In the genomic region with DNA sequence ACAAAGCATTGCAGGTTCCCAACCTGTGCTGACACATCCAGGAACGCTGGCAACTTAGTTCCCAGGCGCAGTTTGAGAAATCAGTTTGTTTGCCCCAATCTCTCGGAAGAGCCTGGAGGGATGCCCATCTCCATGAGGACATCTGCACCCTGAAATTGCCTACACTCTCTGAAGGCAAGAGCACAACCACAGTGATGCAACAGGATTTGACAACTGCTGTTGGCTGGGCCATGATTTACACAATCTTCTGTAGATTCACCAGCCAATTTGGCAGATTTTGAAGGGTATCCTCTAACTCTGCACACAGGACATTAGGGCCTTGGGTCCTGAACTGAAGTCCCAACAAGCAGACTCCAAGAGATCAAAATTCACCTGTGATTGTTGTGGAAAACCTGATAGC, we compare ENCODE assay signal across 20 cellular contexts. TPM values are rescaled to one million over a fixed set of nuclear protein-coding genes. Genes with fewer than 3 reads are reported as not detected.
DNase-seq lines count a peak whose midpoint lies in the region; ATAC-seq and TF ChIP-seq lines count a peak whose summit lies in the region.
"Had no signal": no experiment of that assay in that cellular context is flagged by ENCODE, and none has a peak within 500 bp of the region (broad histone marks: within the 10 kb centered on the region; RNA-seq: fewer than 3 reads in every experiment).

No MANE protein-coding gene starts in this region.

- H4K20me1 ChIP-seq in DND-41 (ENCODE audit: insufficient read depth, low read length): peaks cover 23% of the 10 kb centered on the region; the same call in 1 of the 2 replicates

- H3K27ac ChIP-seq in DND-41 (ENCODE audit: low read length): no peak overlapping the region
- H3K27ac ChIP-seq: foreskin keratinocyte, tibial nerve had no signal

- H3K27ac Mint-ChIP-seq in CD14-positive monocyte (peak overlapping the region in 6 of 7 donors; percentile 44 to 88 (median 80)), neural crest cell (ENCODE audit: unreplicated experiment) (no peak overlapping the region)
- peak overlapping the region; percentile 86 for H3K27ac Mint-ChIP-seq in central memory CD8-positive, alpha-beta T cell (ENCODE audit: low read depth)
- H3K27ac Mint-ChIP-seq: activated B cell treated with CpG ODN at 0.5 μM for 24 hours had no signal

- peaks cover 58% of the 10 kb centered on the region for H3K4me1 ChIP-seq in DND-41 (ENCODE audit: insufficient read depth, low read length)

- H3K9me3 Mint-ChIP-seq in CD14-positive monocyte: no peaks in the 10 kb centered on the region
- H3K9me3 Mint-ChIP-seq in central memory CD8-positive, alpha-beta T cell: no peaks in the 10 kb centered on the region
- no peaks in the 10 kb centered on the region for H3K9me3 Mint-ChIP-seq in neural crest cell
- H3K9me3 Mint-ChIP-seq: activated B cell treated with CpG ODN at 0.5 μM for 24 hours had no signal

- DNase-seq in CD14-positive monocyte (ENCODE audit: low spot score) (no peak), DND-41 (no peak), neural crest cell (ENCODE audit: low read depth, low spot score) (no peak), DMS53 (lab: John Stamatoyannopoulos, UW) (no peak), NCI-H345 treated with DMSO at 0.1 percent for 48 hours (lab: John Stamatoyannopoulos, UW; ENCODE audit: unreplicated experiment) (no peak)
- no peak for DNase-seq in central memory CD8-positive, alpha-beta T cell (ENCODE audit: low spot score in 2 of 2)
- DNase-seq: activated B cell treated with CpG ODN at 0.5 μM for 24 hours; activated naive CD4-positive, alpha-beta T cell treated with anti-CD3 and anti-CD28 coated beads, Interleukin-2, amount 50 U/mL, for 16 hours; foreskin keratinocyte; NCI-H1048; NCI-H2107; NCI-H774; stimulated activated CD4-positive, alpha-beta T cell treated with anti-CD3 and anti-CD28 coated beads, Interleukin-2, amount 100 ng/mL, for 24 hours had no signal

- H3K27me3 Mint-ChIP-seq in CD14-positive monocyte (ENCODE audit: low read depth in 3 of 3) (peaks cover 0 to 2% (median 0%) of the 10 kb centered on the region in 3 donors), neural crest cell (ENCODE audit: low read depth) (no peaks in the 10 kb centered on the region)
- H3K27me3 Mint-ChIP-seq in central memory CD8-positive, alpha-beta T cell: no peaks in the 10 kb centered on the region
- H3K27me3 Mint-ChIP-seq: activated B cell treated with CpG ODN at 0.5 μM for 24 hours had no signal

- ATAC-seq in DND-41 (ENCODE audit: insufficient read depth, low read depth) (no peak), HG02759 (IDR thresholded peaks at IDR 0.05; ENCODE audit: unreplicated experiment) (no peak), HG02852 (IDR thresholded peaks at IDR 0.05; ENCODE audit: unreplicated experiment) (no peak)
- no peak for ATAC-seq in central memory CD8-positive, alpha-beta T cell (replicated peaks; ENCODE audit: extremely low read depth, poor library complexity, severe bottlenecking)
- ATAC-seq: foreskin keratinocyte had no signal

- H3K36me3 Mint-ChIP-seq in CD14-positive monocyte (peaks cover 3 to 7% of the 10 kb centered on the region in 2 donors), neural crest cell (ENCODE audit: low read depth) (peaks cover under 1% of the 10 kb centered on the region)
- peaks cover 44% of the 10 kb centered on the region for H3K36me3 Mint-ChIP-seq in central memory CD8-positive, alpha-beta T cell (ENCODE audit: insufficient read depth)

- no peak overlapping the region for H2AFZ ChIP-seq in DND-41 (ENCODE audit: low read depth, low read length)

- H3K4me1 Mint-ChIP-seq in CD14-positive monocyte (peaks cover 92% of the 10 kb centered on the region), neural crest cell (peaks cover 37% of the 10 kb centered on the region)
- H3K4me1 Mint-ChIP-seq in central memory CD8-positive, alpha-beta T cell: peaks cover 80% of the 10 kb centered on the region

- intact Hi-C loops in CD14-positive monocyte (cut with micrococcal nuclease): no loop called here

- H3K79me2 ChIP-seq in DND-41 (ENCODE audit: insufficient read depth, low read length): peaks cover 82% of the 10 kb centered on the region

- H3K4me3 ChIP-seq in DND-41 (ENCODE audit: low read depth in 1 of 2, low read length in 2 of 2): no peak overlapping the region
- H3K4me3 ChIP-seq: HAP-1, tibial nerve had no signal

- peaks cover 10% of the 10 kb centered on the region for H3K36me3 ChIP-seq in DND-41 (ENCODE audit: insufficient read depth, low read length)
- H3K36me3 ChIP-seq: tibial nerve had no signal

- no peaks in the 10 kb centered on the region for H3K9me3 ChIP-seq in DND-41 (ENCODE audit: insufficient read depth, low read length, severe bottlenecking)
- H3K9me3 ChIP-seq: HAP-1, tibial nerve had no signal

- H3K9ac ChIP-seq in DND-41 (ENCODE audit: low read depth, low read length): no peak overlapping the region

- H3K4me2 ChIP-seq in DND-41 (ENCODE audit: insufficient read depth, low read length): peak overlapping the region; percentile 3; the same call in 1 of the 2 replicates

- TF ChIP-seq CTCF in CD14-positive monocyte (IDR thresholded peaks at IDR 0.05) (no peak), DND-41 (IDR thresholded peaks at IDR 0.05; ENCODE audit: borderline replicate concordance, extremely low read depth, low read length, poor library complexity, severe bottlenecking) (no peak), neural crest cell (conservative IDR thresholded peaks at IDR 0.05) (no peak)

- H3K27me3 ChIP-seq in DND-41 (ENCODE audit: insufficient read depth, low read length, poor library complexity): no peaks in the 10 kb centered on the region
- H3K27me3 ChIP-seq: foreskin keratinocyte, tibial nerve had no signal

- no peak overlapping the region for H3K4me3 Mint-ChIP-seq in CD14-positive monocyte
- peak overlapping the region; percentile 71 for H3K4me3 Mint-ChIP-seq in central memory CD8-positive, alpha-beta T cell
- H3K4me3 Mint-ChIP-seq in neural crest cell: peak overlapping the region; percentile 58
- H3K4me3 Mint-ChIP-seq: activated B cell treated with CpG ODN at 0.5 μM for 24 hours had no signal

RNA-seq across cellular contexts. Expression of a gene that starts 3.4 kb away (rescaled TPM):
- 10 to 100 TPM; 73.2 to 74.0 TPM for polyA plus RNA-seq in CD14-positive monocyte
- total RNA-seq in neural crest cell: 85.0 and 88.6 TPM in 2 replicates

RNA-seq across cellular contexts. Expression of a gene that starts 40.1 kb away (rescaled TPM):
- polyA plus RNA-seq in CD14-positive monocyte: 1 to 10 TPM; 1.8 to 3.2 TPM
- total RNA-seq in neural crest cell: not detected in 2 replicates
- total RNA-seq: bronchial epithelial cell, foreskin keratinocyte, renal cortical epithelial cell had no signal
- polyA plus RNA-seq: foreskin keratinocyte, neural cell had no signal

Comparison
In these comparisons a context has a peak if more than half of its experiments do, and no peak if none do; other contexts are left out.
1. H3K4me3 Mint-ChIP-seq: peak in central memory CD8-positive, alpha-beta T cell (single experiment) and neural crest cell (single experiment); none in CD14-positive monocyte (0 of 2).